14 cellular contexts compared by ENCODE assay signal in the genomic region with DNA sequence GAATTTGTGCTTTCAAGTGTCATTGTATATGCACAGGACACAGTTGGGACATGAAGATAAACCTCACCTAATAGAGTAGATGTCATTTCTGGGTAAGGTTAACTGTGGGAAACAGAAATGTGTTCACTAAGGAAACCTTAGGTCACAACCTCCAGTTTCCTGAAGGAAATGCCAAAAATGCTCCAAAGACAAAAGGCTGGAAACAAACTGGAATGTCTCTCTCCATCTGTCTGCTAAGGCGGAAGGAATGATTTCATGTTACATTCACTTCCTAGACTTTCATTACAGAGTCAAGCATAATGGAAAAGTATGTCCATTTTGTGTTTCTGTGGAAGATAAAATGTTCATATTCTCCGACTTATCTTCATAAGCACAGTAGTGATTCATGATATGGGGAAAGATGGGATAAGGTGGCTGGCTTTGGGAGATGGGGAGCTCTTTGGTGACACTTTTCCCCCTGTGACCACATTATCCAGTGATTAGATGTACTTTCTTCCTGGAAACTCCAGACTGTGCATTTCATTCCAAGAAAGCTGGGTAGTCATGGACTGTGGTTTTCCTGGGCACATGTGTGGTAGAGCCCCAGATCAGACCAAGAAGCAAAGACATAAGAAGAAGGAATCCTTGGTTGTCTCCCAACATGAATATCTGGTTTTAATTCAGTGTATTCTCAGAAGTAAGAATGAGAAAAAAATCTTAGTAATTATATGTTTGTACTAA. TPM values are rescaled to one million over a fixed set of nuclear protein-coding genes. Genes with fewer than 3 reads are reported as not detected.
A peak's percentile ranks its signal among the peaks of the same experiment; 100 is the strongest.
DNase-seq lines count a peak whose midpoint lies in the region; ATAC-seq and TF ChIP-seq lines count a peak whose summit lies in the region.
"Had no signal": no experiment of that assay in that cellular context is flagged by ENCODE, and none has a peak within 500 bp of the region (broad histone marks: within the 10 kb centered on the region; RNA-seq: fewer than 3 reads in every experiment).

No MANE protein-coding gene starts in this region.

- no peaks in the 10 kb centered on the region for H3K9me3 Mint-ChIP-seq in T-helper 1 cell treated with Interleukin-12 subunit alpha and Interleukin-12 subunit beta and Interleukin-4 antibody, amounts not matched to agents 30 μg/mL and 1 μg/mL, for 36 hours

- 78% methylated on average over 2 of the region's 2 CpGs for WGBS in esophagus muscularis mucosa

- H3K4me1 Mint-ChIP-seq in T-helper 1 cell treated with Interleukin-12 subunit alpha and Interleukin-12 subunit beta and Interleukin-4 antibody, amounts not matched to agents 30 μg/mL and 1 μg/mL, for 36 hours (ENCODE audit: low read depth) = peaks cover 47% of the 10 kb centered on the region
- peaks cover 60% of the 10 kb centered on the region for H3K4me1 Mint-ChIP-seq in T-helper 17 cell

- H3K4me1 ChIP-seq in esophagus muscularis mucosa (peaks cover 12 to 17% (median 15%) of the 10 kb centered on the region in 4 donors), parathyroid adenoma (no peaks in the 10 kb centered on the region)

- H3K27ac ChIP-seq in esophagus muscularis mucosa (replicated peaks in 1 of 4) (peak overlapping the region in 3 of 4 donors; percentile 24 to 48 (median 28)), parathyroid adenoma (peak overlapping the region; percentile 69)
- H3K27ac ChIP-seq: 22Rv1, suprapubic skin had no signal

- H3K36me3 ChIP-seq in esophagus muscularis mucosa (peaks cover 0 to 44% (median 14%) of the 10 kb centered on the region in 4 donors), parathyroid adenoma (ENCODE audit: control insufficient read depth, insufficient read depth, low read length) (no peaks in the 10 kb centered on the region)

- TF ChIP-seq EP300 in esophagus muscularis mucosa (IDR thresholded peaks at IDR 0.05) = no peak

- no peaks in the 10 kb centered on the region for H3K27me3 Mint-ChIP-seq in T-helper 1 cell treated with Interleukin-12 subunit alpha and Interleukin-12 subunit beta and Interleukin-4 antibody, amounts not matched to agents 30 μg/mL and 1 μg/mL, for 36 hours (ENCODE audit: low read depth)
- no peaks in the 10 kb centered on the region for H3K27me3 Mint-ChIP-seq in T-helper 17 cell

- H2AFZ ChIP-seq in parathyroid adenoma = no peak overlapping the region

- intact Hi-C loops in esophagus muscularis mucosa (cut with DNase I) = no loop called here

- H3K36me3 Mint-ChIP-seq in T-helper 1 cell treated with Interleukin-12 subunit alpha and Interleukin-12 subunit beta and Interleukin-4 antibody, amounts not matched to agents 30 μg/mL and 1 μg/mL, for 36 hours (ENCODE audit: low read depth) = peaks cover 54% of the 10 kb centered on the region
- H3K36me3 Mint-ChIP-seq in T-helper 17 cell (ENCODE audit: low read depth) = peaks cover 22% of the 10 kb centered on the region

- H3K9me3 ChIP-seq in T-helper 17 cell (ENCODE audit: control insufficient read depth, low read length, poor library complexity, severe bottlenecking) = no peaks in the 10 kb centered on the region
- no peaks in the 10 kb centered on the region for H3K9me3 ChIP-seq in esophagus muscularis mucosa
- no peaks in the 10 kb centered on the region for H3K9me3 ChIP-seq in parathyroid adenoma (ENCODE audit: control insufficient read depth, low read length)
- H3K9me3 ChIP-seq: suprapubic skin had no signal

- no peak for TF ChIP-seq POLR2A in esophagus muscularis mucosa (IDR thresholded peaks at IDR 0.05; ENCODE audit: low read depth)

- no peak for ATAC-seq in T-helper 17 cell
- no peak for ATAC-seq in HG02763 (IDR thresholded peaks at IDR 0.05; ENCODE audit: unreplicated experiment)

- H3K4me3 ChIP-seq in esophagus muscularis mucosa = no peak overlapping the region
- H3K4me3 ChIP-seq in parathyroid adenoma (ENCODE audit: low read depth, low read length) = no peak overlapping the region
- H3K4me3 ChIP-seq: suprapubic skin had no signal

- no peaks in the 10 kb centered on the region for H3K79me2 ChIP-seq in parathyroid adenoma

- no peak overlapping the region for H3K9ac ChIP-seq in parathyroid adenoma

- no peak for TF ChIP-seq CTCF in esophagus muscularis mucosa (IDR thresholded peaks at IDR 0.05)
- TF ChIP-seq CTCF in parathyroid adenoma (IDR thresholded peaks at IDR 0.05) = no peak

- peak overlapping the region; percentile 53 for H3K4me3 Mint-ChIP-seq in T-helper 1 cell treated with Interleukin-12 subunit alpha and Interleukin-12 subunit beta and Interleukin-4 antibody, amounts not matched to agents 30 μg/mL and 1 μg/mL, for 36 hours
- H3K4me3 Mint-ChIP-seq in T-helper 17 cell = peak overlapping the region; percentile 76

- H3K4me2 ChIP-seq in parathyroid adenoma (ENCODE audit: low read length) = no peak overlapping the region

- no peak for DNase-seq in T-helper 1 cell
- DNase-seq in T-helper 17 cell = no peak
- no peak for DNase-seq in esophagus muscularis mucosa (ENCODE audit: extremely low spot score)
- DNase-seq in GF-D8 (lab: John Stamatoyannopoulos, UW) = no peak
- no peak for DNase-seq in occipital lobe (lab: John Stamatoyannopoulos, UW)
- DNase-seq: activated CD8-positive, alpha-beta memory T cell treated with anti-CD3 and anti-CD28 coated beads for 24 hours; anterior cingulate cortex; effector memory CD4-positive, alpha-beta T cell; NCI-H2029 treated with DMSO at 0.1 percent for 48 hours had no signal

- H3K27me3 ChIP-seq in esophagus muscularis mucosa = no peaks in the 10 kb centered on the region
- H3K27me3 ChIP-seq in parathyroid adenoma (ENCODE audit: control insufficient read depth, insufficient read depth, low read length) = no peaks in the 10 kb centered on the region

- H3K27ac Mint-ChIP-seq in T-helper 1 cell treated with Interleukin-12 subunit alpha and Interleukin-12 subunit beta and Interleukin-4 antibody, amounts not matched to agents 30 μg/mL and 1 μg/mL, for 36 hours = no peak overlapping the region
- peak overlapping the region; percentile 91 for H3K27ac Mint-ChIP-seq in T-helper 17 cell

RNA-seq across cellular contexts. Expression of gene S1PR1, which starts 5.7 kb away (rescaled TPM):
- total RNA-seq in T-helper 17 cell = 100 to 1,000 TPM; 157 to 226 TPM
- total RNA-seq in esophagus muscularis mucosa = 10 to 100 TPM; 17.9 to 98.5 (median 77.4) TPM
- total RNA-seq in occipital lobe = 21.2 TPM
